ENCODE assay signal across 13 cellular contexts in genomic region chr1:165910764-165911421, GRCh38.
DNase-seq lines count a peak whose midpoint lies in the region; ATAC-seq and TF ChIP-seq lines count a peak whose summit lies in the region.
"Had no signal": no experiment of that assay in that cellular context is flagged by ENCODE, and none has a peak within 500 bp of the region (broad histone marks: within the 10 kb centered on the region; RNA-seq: fewer than 3 reads in every experiment).

No MANE protein-coding gene starts in this region.

- 67% methylated on average over 13 of the region's 14 CpGs for whole genome bisulfite sequencing in esophagus muscularis mucosa
- 56 to 67% methylated on average over 14 of the region's 14 CpGs for WGBS in lung, 2 donors

- DNase-seq in HuH-7.5 (ENCODE audit: low spot score) (peak; percentile 49), esophagus muscularis mucosa (ENCODE audit: extremely low spot score) (no peak), lung (ENCODE audit: low spot score) (no peak), NCI-H1092 (lab: John Stamatoyannopoulos, UW) (no peak), NK-92 (lab: John Stamatoyannopoulos, UW; ENCODE audit: unreplicated experiment) (no peak), NCI-H2196 treated with DMSO at 0.1 percent for 48 hours (lab: John Stamatoyannopoulos, UW; ENCODE audit: unreplicated experiment) (no peak)
- DNase-seq: MG63, NCI-H748 treated with DMSO at 0.1 percent for 48 hours had no signal

- intact Hi-C loops in esophagus muscularis mucosa (cut with DNase I) = loop anchor here (5.0 kb wide), 2 partner anchors 144 to 519 kb away; partner anchors contain the start of gene TMCO1

- H3K4me1 ChIP-seq in esophagus muscularis mucosa = peaks cover 5 to 24% (median 12%) of the 10 kb centered on the region in 4 donors
- H3K4me1 ChIP-seq in lung (ENCODE audit: control insufficient read depth in 2 of 2, insufficient read depth in 2 of 2, low read length in 2 of 2) = peaks cover 0 to 13% of the 10 kb centered on the region in 2 donors

- no peak overlapping the region for H3K4me3 ChIP-seq in esophagus muscularis mucosa
- no peak overlapping the region for H3K4me3 ChIP-seq in lung
- H3K4me3 ChIP-seq in skin epidermis = no peak overlapping the region
- H3K4me3 ChIP-seq: BLaER1 treated with 17β-estradiol and CSF1 and Interleukin-3, amounts not matched to agents 10 nM and 100 nM; MG63 had no signal

- TF ChIP-seq POLR2A in esophagus muscularis mucosa (IDR thresholded peaks at IDR 0.05; ENCODE audit: low read depth) = no peak

- H3K27me3 ChIP-seq in esophagus muscularis mucosa (no peaks in the 10 kb centered on the region), lung (ENCODE audit: control insufficient read depth, insufficient read depth) (no peaks in the 10 kb centered on the region)
- H3K27me3 ChIP-seq: BLaER1 treated with 17β-estradiol and CSF1 and Interleukin-3, amounts not matched to agents 10 nM and 100 nM; MG63 had no signal

- peaks cover 5 to 43% (median 20%) of the 10 kb centered on the region in 4 donors for H3K36me3 ChIP-seq in esophagus muscularis mucosa
- peaks cover 8 to 17% of the 10 kb centered on the region in 2 donors for H3K36me3 ChIP-seq in lung (ENCODE audit: control insufficient read depth in 2 of 2, insufficient read depth in 2 of 2, low read length in 2 of 2)

- H3K9me3 ChIP-seq in esophagus muscularis mucosa (no peaks in the 10 kb centered on the region), lung (ENCODE audit: control insufficient read depth in 2 of 2, insufficient read depth in 1 of 2, low read length in 1 of 2) (no peaks in the 10 kb centered on the region)
- H3K9me3 ChIP-seq: BLaER1 treated with 17β-estradiol and CSF1 and Interleukin-3, amounts not matched to agents 10 nM and 100 nM; MG63 had no signal

- no peak for TF ChIP-seq EP300 in esophagus muscularis mucosa (IDR thresholded peaks at IDR 0.05)

- H3K27ac ChIP-seq in esophagus muscularis mucosa (replicated peaks in 1 of 4) = peak overlapping the region; percentile 14 to 38 (median 25)
- H3K27ac ChIP-seq in lung (ENCODE audit: low read depth in 1 of 2, low read length in 1 of 2) = peak overlapping the region in 1 of 2 donors; percentile 72
- peak overlapping the region in 11 of 21 experiments; percentile 18 to 54 (median 42) for H3K27ac ChIP-seq in skin epidermis
- H3K27ac ChIP-seq: BLaER1 treated with 17β-estradiol and CSF1 and Interleukin-3, amounts not matched to agents 10 nM and 100 nM had no signal

- TF ChIP-seq CTCF in esophagus muscularis mucosa (IDR thresholded peaks at IDR 0.05) (no peak), lung (IDR thresholded peaks at IDR 0.05; ENCODE audit: control extremely low read depth, extremely low read depth) (no peak)

- peak; percentile 14 for ATAC-seq in lung (ENCODE audit: insufficient read depth, low FRiP score)
- no peak for ATAC-seq in HG02970 (IDR thresholded peaks at IDR 0.05; ENCODE audit: low FRiP score, unreplicated experiment)
- ATAC-seq: activated CD4-positive, CD25-positive, alpha-beta regulatory T cell treated with anti-CD3 and anti-CD28 coated beads, Interleukin-2, amount 50 U/mL, for 24 hours; SK-N-SH treated with all-trans-retinoic acid at 6 μM for 48 hours had no signal
